1 cellular context compared by ENCODE assay signal in genomic region chr5:60943624-60944023, GRCh38.
TF ChIP-seq lines count a peak whose summit lies in the region.

No MANE protein-coding gene starts in this region.

TF ChIP-seq in IMR-90, 13 proteins besides CTCF, POLR2A, EP300 and RAD21:
- TF ChIP-seq MAZ (IDR thresholded peaks at IDR 0.05; ENCODE audit: borderline replicate concordance, low read depth, low read length), result no peak
- TF ChIP-seq CEBPB (IDR thresholded peaks at IDR 0.05; ENCODE audit: low read depth, low read length), result peak; percentile 66
- no peak for TF ChIP-seq RCOR1 (IDR thresholded peaks at IDR 0.05; ENCODE audit: insufficient replicate concordance, low read length)
